In the genomic region with DNA sequence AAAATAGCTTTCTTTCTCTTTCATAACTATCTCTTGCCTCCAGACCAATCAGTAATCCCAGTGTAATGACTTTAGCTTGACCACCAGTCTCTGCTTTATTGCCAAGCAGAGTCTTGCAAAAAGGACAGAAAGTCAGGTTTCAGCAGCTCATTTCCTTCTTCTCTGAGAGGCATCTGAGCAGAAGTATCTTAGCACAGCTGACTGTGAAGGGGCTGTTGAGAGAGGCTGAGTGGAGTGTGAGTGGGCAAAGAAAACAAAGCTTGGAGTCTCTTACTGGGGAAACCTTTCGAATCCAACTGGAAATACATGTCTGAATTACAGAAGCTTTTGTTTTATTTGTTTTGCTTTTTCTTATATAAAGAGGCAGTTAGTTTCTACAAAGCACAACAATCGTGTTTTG, we compare ENCODE assay signal across 20 cellular contexts.
DNase-seq lines count a peak whose midpoint lies in the region; ATAC-seq, FAIRE-seq and TF ChIP-seq lines count a peak whose summit lies in the region.
"Had no signal": no experiment of that assay in that cellular context is flagged by ENCODE, and none has a peak within 500 bp of the region (broad histone marks: within the 10 kb centered on the region; RNA-seq: fewer than 3 reads in every experiment).

No MANE protein-coding gene starts in this region.

- H3K36me3 Mint-ChIP-seq in GM23338 (ENCODE audit: low read depth) = no peaks in the 10 kb centered on the region
- H3K36me3 Mint-ChIP-seq: CD4-positive, CD25-positive, alpha-beta regulatory T cell had no signal

- no peaks in the 10 kb centered on the region for H3K27me3 ChIP-seq in GM23338 (ENCODE audit: insufficient read depth)
- no peaks in the 10 kb centered on the region for H3K27me3 ChIP-seq in lower lobe of right lung (ENCODE audit: low read depth)
- H3K27me3 ChIP-seq in upper lobe of left lung = no peaks in the 10 kb centered on the region
- H3K27me3 ChIP-seq: BLaER1 treated with 17β-estradiol and CSF1 and Interleukin-3, amounts not matched to agents 10 nM and 100 nM had no signal

- TF ChIP-seq CTCF in GM23338 (conservative IDR thresholded peaks at IDR 0.05; ENCODE audit: low read depth in 2 of 2) (no peak), lower lobe of right lung (IDR thresholded peaks at IDR 0.05) (no peak), upper lobe of left lung (IDR thresholded peaks at IDR 0.05) (no peak)

- H3K27me3 Mint-ChIP-seq in GM23338 (ENCODE audit: insufficient read depth, low read depth, poor library complexity) = peaks cover 2% of the 10 kb centered on the region
- H3K27me3 Mint-ChIP-seq: CD4-positive, CD25-positive, alpha-beta regulatory T cell had no signal

- H2AFZ ChIP-seq in GM23338 = peak overlapping the region; percentile 41; the same call in 1 of the 2 replicates

- no peak for TF ChIP-seq EP300 in upper lobe of left lung (IDR thresholded peaks at IDR 0.05)

- WGBS in upper lobe of left lung, 2 donors = 60 to 65% methylated on average over 2 of the region's 2 CpGs

- ATAC-seq in GM23338 = no peak
- ATAC-seq in lower lobe of right lung = peak; percentile 87 to 90
- peak; percentile 49 to 74 for ATAC-seq in upper lobe of left lung (ENCODE audit: low FRiP score in 2 of 2)
- ATAC-seq in HG02798 (IDR thresholded peaks at IDR 0.05; ENCODE audit: poor library complexity, unreplicated experiment) = no peak
- ATAC-seq: K562 had no signal

- DNase-seq in GM23338 (ENCODE audit: low spot score) (no peak), NCI-H510A (lab: John Stamatoyannopoulos, UW) (peak; percentile 5), lower lobe of right lung (peak; percentile 50), upper lobe of left lung (peak in 1 of 2 donors; percentile 67), HT-29 (ENCODE audit: low spot score) (no peak), GM19239 (ENCODE audit: insufficient read length, low spot score) (no peak)
- DNase-seq: ACHN; Calu3; CD4-positive, CD25-positive, alpha-beta regulatory T cell; DMS 273 treated with DMSO at 0.1 percent for 48 hours; DMS79 treated with DMSO at 0.1 percent for 48 hours; EL; GOT3; H9 had no signal

- H3K27ac Mint-ChIP-seq in GM23338 = no peak overlapping the region
- H3K27ac Mint-ChIP-seq: CD4-positive, CD25-positive, alpha-beta regulatory T cell; H9 had no signal

- H3K4me1 ChIP-seq in GM23338 (ENCODE audit: insufficient read depth) (0 out of 2 replicates have a peak, but pooled peaks cover 1% of the 10 kb centered on the region), lower lobe of right lung (no peaks in the 10 kb centered on the region), upper lobe of left lung (peaks cover 0 to 11% (median 3%) of the 10 kb centered on the region in 4 donors)
- H3K4me1 ChIP-seq: BLaER1 treated with 17β-estradiol and CSF1 and Interleukin-3, amounts not matched to agents 10 nM and 100 nM had no signal

- H3K4me3 ChIP-seq in GM23338 (no peak overlapping the region), lower lobe of right lung (no peak overlapping the region), upper lobe of left lung (no peak overlapping the region)
- H3K4me3 ChIP-seq: BLaER1 treated with 17β-estradiol and CSF1 and Interleukin-3, amounts not matched to agents 10 nM and 100 nM; K562 had no signal

- H3K4me3 Mint-ChIP-seq in GM23338 = no peak overlapping the region
- H3K4me3 Mint-ChIP-seq: CD4-positive, CD25-positive, alpha-beta regulatory T cell; H9 had no signal

- FAIRE-seq in GM19239 (lab: Jason Lieb, UNC) = no peak
- FAIRE-seq: G401.6, GM12891, K562 had no signal

- no peaks in the 10 kb centered on the region for H3K79me2 ChIP-seq in GM23338 (replicated peaks; ENCODE audit: insufficient read depth)

- no peak for TF ChIP-seq POLR2A in upper lobe of left lung (IDR thresholded peaks at IDR 0.05)

- no peaks in the 10 kb centered on the region for H3K9me3 Mint-ChIP-seq in GM23338
- H3K9me3 Mint-ChIP-seq: H9 had no signal

- intact Hi-C loops in lower lobe of right lung (cut with DNase I) = no loop called here

- H3K4me2 ChIP-seq in GM23338 = no peak overlapping the region
- H3K4me2 ChIP-seq: BLaER1 treated with 17β-estradiol and CSF1 and Interleukin-3, amounts not matched to agents 10 nM and 100 nM had no signal

- H4K20me1 ChIP-seq in GM23338 (replicated peaks; ENCODE audit: insufficient read depth) = no peaks in the 10 kb centered on the region
- H4K20me1 ChIP-seq: BLaER1 treated with 17β-estradiol and CSF1 and Interleukin-3, amounts not matched to agents 10 nM and 100 nM had no signal

- no peaks in the 10 kb centered on the region for H3F3A ChIP-seq in GM23338 (replicated peaks; ENCODE audit: low read depth)

- no peak overlapping the region for H3K27ac ChIP-seq in GM23338 (ENCODE audit: low read depth)
- H3K27ac ChIP-seq in lower lobe of right lung = no peak overlapping the region
- no peak overlapping the region for H3K27ac ChIP-seq in upper lobe of left lung
- H3K27ac ChIP-seq: BLaER1 treated with 17β-estradiol and CSF1 and Interleukin-3, amounts not matched to agents 10 nM and 100 nM; HL-60 had no signal

- no peaks in the 10 kb centered on the region for H3K9me3 ChIP-seq in lower lobe of right lung
- H3K9me3 ChIP-seq in upper lobe of left lung = no peaks in the 10 kb centered on the region
- H3K9me3 ChIP-seq: BLaER1 treated with 17β-estradiol and CSF1 and Interleukin-3, amounts not matched to agents 10 nM and 100 nM had no signal

- H3K9me2 ChIP-seq in GM23338 (ENCODE audit: insufficient read depth) = 0 out of 2 replicates have a peak, but pooled peaks cover 5% of the 10 kb centered on the region

- H3K4me1 Mint-ChIP-seq in GM23338 = peaks cover 8% of the 10 kb centered on the region; the same call in 2 of the 3 replicates
- H3K4me1 Mint-ChIP-seq: CD4-positive, CD25-positive, alpha-beta regulatory T cell had no signal

- H3K36me3 ChIP-seq in GM23338 (ENCODE audit: insufficient read depth) (no peaks in the 10 kb centered on the region), lower lobe of right lung (no peaks in the 10 kb centered on the region), upper lobe of left lung (no peaks in the 10 kb centered on the region)
- H3K36me3 ChIP-seq: BLaER1 treated with 17β-estradiol and CSF1 and Interleukin-3, amounts not matched to agents 10 nM and 100 nM had no signal

TF ChIP-seq in GM23338, 12 proteins besides CTCF, POLR2A, EP300 and RAD21:
- TF ChIP-seq NANOG (IDR thresholded peaks at IDR 0.05; ENCODE audit: borderline replicate concordance) (no peak), ZNF331 (CRISPR knock-in tag; IDR thresholded peaks at IDR 0.05; ENCODE audit: low read depth) (no peak), EZH2phosphoT487 (IDR thresholded peaks at IDR 0.05; ENCODE audit: unreplicated experiment) (no peak), CREB1 (CRISPR knock-in tag; IDR thresholded peaks at IDR 0.05; ENCODE audit: low read depth) (no peak)
- TF ChIP-seq, protein P1, sequence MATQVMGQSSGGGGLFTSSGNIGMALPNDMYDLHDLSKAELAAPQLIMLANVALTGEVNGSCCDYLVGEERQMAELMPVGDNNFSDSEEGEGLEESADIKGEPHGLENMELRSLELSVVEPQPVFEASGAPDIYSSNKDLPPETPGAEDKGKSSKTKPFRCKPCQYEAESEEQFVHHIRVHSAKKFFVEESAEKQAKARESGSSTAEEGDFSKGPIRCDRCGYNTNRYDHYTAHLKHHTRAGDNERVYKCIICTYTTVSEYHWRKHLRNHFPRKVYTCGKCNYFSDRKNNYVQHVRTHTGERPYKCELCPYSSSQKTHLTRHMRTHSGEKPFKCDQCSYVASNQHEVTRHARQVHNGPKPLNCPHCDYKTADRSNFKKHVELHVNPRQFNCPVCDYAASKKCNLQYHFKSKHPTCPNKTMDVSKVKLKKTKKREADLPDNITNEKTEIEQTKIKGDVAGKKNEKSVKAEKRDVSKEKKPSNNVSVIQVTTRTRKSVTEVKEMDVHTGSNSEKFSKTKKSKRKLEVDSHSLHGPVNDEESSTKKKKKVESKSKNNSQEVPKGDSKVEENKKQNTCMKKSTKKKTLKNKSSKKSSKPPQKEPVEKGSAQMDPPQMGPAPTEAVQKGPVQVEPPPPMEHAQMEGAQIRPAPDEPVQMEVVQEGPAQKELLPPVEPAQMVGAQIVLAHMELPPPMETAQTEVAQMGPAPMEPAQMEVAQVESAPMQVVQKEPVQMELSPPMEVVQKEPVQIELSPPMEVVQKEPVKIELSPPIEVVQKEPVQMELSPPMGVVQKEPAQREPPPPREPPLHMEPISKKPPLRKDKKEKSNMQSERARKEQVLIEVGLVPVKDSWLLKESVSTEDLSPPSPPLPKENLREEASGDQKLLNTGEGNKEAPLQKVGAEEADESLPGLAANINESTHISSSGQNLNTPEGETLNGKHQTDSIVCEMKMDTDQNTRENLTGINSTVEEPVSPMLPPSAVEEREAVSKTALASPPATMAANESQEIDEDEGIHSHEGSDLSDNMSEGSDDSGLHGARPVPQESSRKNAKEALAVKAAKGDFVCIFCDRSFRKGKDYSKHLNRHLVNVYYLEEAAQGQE (IDR thresholded peaks at IDR 0.05; ENCODE audit: unreplicated experiment) = no peak
- TF ChIP-seq, protein P2, sequence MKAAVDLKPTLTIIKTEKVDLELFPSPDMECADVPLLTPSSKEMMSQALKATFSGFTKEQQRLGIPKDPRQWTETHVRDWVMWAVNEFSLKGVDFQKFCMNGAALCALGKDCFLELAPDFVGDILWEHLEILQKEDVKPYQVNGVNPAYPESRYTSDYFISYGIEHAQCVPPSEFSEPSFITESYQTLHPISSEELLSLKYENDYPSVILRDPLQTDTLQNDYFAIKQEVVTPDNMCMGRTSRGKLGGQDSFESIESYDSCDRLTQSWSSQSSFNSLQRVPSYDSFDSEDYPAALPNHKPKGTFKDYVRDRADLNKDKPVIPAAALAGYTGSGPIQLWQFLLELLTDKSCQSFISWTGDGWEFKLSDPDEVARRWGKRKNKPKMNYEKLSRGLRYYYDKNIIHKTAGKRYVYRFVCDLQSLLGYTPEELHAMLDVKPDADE (IDR thresholded peaks at IDR 0.05) = no peak

Comparison
In these comparisons a context has a peak if more than half of its experiments do, and no peak if none do; other contexts are left out.
1. ATAC-seq: peak in lower lobe of right lung (2 of 2) and upper lobe of left lung (2 of 2); none in GM23338 (single experiment) and HG02798 (single experiment).
2. DNase-seq: peak in NCI-H510A (single experiment) and lower lobe of right lung (single experiment); none in GM23338 (single experiment), HT-29 (single experiment) and GM19239 (single experiment).